Comparison of ENCODE assay signal across 18 cellular contexts in the genomic region with DNA sequence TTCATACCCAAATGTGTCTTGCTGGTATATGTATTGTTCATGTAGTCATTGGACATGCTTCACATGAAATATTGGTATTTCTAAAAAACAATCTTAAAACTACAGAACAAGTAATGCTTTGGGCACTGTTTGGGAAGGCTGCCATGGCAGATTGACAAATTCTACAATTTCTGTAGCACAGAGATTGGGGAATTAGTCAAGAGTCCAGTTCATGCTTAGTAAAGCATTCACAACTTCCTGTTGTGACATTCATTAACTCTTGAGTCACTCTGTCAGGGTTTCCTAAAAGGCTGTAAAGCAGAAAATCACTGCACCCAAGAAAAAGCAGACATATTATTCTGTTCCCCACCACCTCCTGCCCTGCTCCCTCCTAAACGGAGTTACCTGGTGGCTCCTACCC.
DNase-seq lines count a peak whose midpoint lies in the region; ATAC-seq and TF ChIP-seq lines count a peak whose summit lies in the region.
"Had no signal": no experiment of that assay in that cellular context is flagged by ENCODE, and none has a peak within 500 bp of the region (broad histone marks: within the 10 kb centered on the region; RNA-seq: fewer than 3 reads in every experiment).

No MANE protein-coding gene starts in this region.

- no peak for TF ChIP-seq CTCF in AG10803 (conservative IDR thresholded peaks at IDR 0.05; ENCODE audit: low read length)
- TF ChIP-seq CTCF in foreskin fibroblast (IDR thresholded peaks at IDR 0.05; ENCODE audit: low read depth, low read length) = no peak

- DNase-seq in AG10803 (ENCODE audit: low read depth) (peak; percentile 92), foreskin fibroblast (peak; percentile 83 to 91), mucosa of gallbladder (ENCODE audit: low spot score) (no peak), anterior cingulate cortex (lab: John Stamatoyannopoulos, UW) (no peak), middle frontal gyrus (ENCODE audit: extremely low spot score, low spot score) (no peak)
- DNase-seq in activated naive CD4-positive, alpha-beta T cell treated with anti-CD3 and anti-CD28 coated beads, Interleukin-2, amount 50 U/mL, for 16 hours = no peak
- DNase-seq: activated CD4-positive, alpha-beta T cell treated with anti-CD3 and anti-CD28 coated beads for 36 hours; activated T-cell treated with anti-CD3 and anti-CD28 coated beads, Interleukin-2, amount 50 U/mL, for 48 hours; amniotic stem cell; hypothalamus; left ventricle myocardium superior; NCI-H1048; NCI-H345; stimulated activated naive CD8-positive, alpha-beta T cell treated with anti-CD3 and anti-CD28 coated beads, Interleukin-15, Interleukin-2, amounts not matched to agents 100 U/mL and 50 U/mL, for 24 hours; T-helper 1 cell had no signal

- peak; percentile 58 for ATAC-seq in GM21529 (IDR thresholded peaks at IDR 0.05; ENCODE audit: unreplicated experiment)
- peak; percentile 8; the same call in 1 of the 3 replicates for ATAC-seq in SK-N-SH treated with all-trans-retinoic acid at 6 μM for 48 hours
- ATAC-seq: activated CD4-positive, alpha-beta T cell treated with anti-CD3 and anti-CD28 coated beads for 36 hours; left ventricle myocardium superior; stimulated activated naive CD8-positive, alpha-beta T cell treated with anti-CD3 and anti-CD28 coated beads, Interleukin-15, Interleukin-2, amounts not matched to agents 100 U/mL and 50 U/mL, for 24 hours had no signal

- no peak overlapping the region for H3K4me3 ChIP-seq in AG10803 (ENCODE audit: low read length)
- no peak overlapping the region for H3K4me3 ChIP-seq in foreskin fibroblast (ENCODE audit: low read depth in 1 of 2, low read length in 2 of 2)
- H3K4me3 ChIP-seq: right atrium auricular region had no signal

TF ChIP-seq in SK-N-SH treated with all-trans-retinoic acid at 6 μM for 48 hours, 23 proteins besides CTCF, POLR2A, EP300 and RAD21:
- no peak for TF ChIP-seq TCF4 (CRISPR knock-in tag; IDR thresholded peaks at IDR 0.05; ENCODE audit: borderline replicate concordance)
- no peak for TF ChIP-seq RARB (CRISPR knock-in tag; IDR thresholded peaks at IDR 0.05)
- TF ChIP-seq, protein P1, sequence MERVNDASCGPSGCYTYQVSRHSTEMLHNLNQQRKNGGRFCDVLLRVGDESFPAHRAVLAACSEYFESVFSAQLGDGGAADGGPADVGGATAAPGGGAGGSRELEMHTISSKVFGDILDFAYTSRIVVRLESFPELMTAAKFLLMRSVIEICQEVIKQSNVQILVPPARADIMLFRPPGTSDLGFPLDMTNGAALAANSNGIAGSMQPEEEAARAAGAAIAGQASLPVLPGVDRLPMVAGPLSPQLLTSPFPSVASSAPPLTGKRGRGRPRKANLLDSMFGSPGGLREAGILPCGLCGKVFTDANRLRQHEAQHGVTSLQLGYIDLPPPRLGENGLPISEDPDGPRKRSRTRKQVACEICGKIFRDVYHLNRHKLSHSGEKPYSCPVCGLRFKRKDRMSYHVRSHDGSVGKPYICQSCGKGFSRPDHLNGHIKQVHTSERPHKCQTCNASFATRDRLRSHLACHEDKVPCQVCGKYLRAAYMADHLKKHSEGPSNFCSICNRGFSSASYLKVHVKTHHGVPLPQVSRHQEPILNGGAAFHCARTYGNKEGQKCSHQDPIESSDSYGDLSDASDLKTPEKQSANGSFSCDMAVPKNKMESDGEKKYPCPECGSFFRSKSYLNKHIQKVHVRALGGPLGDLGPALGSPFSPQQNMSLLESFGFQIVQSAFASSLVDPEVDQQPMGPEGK (CRISPR knock-in tag; IDR thresholded peaks at IDR 0.05; ENCODE audit: borderline replicate concordance) = no peak
- no peak for TF ChIP-seq ZNF70 (CRISPR knock-in tag; IDR thresholded peaks at IDR 0.05)
- TF ChIP-seq OSR1 (CRISPR knock-in tag; IDR thresholded peaks at IDR 0.05) = no peak
- TF ChIP-seq, protein P2, sequence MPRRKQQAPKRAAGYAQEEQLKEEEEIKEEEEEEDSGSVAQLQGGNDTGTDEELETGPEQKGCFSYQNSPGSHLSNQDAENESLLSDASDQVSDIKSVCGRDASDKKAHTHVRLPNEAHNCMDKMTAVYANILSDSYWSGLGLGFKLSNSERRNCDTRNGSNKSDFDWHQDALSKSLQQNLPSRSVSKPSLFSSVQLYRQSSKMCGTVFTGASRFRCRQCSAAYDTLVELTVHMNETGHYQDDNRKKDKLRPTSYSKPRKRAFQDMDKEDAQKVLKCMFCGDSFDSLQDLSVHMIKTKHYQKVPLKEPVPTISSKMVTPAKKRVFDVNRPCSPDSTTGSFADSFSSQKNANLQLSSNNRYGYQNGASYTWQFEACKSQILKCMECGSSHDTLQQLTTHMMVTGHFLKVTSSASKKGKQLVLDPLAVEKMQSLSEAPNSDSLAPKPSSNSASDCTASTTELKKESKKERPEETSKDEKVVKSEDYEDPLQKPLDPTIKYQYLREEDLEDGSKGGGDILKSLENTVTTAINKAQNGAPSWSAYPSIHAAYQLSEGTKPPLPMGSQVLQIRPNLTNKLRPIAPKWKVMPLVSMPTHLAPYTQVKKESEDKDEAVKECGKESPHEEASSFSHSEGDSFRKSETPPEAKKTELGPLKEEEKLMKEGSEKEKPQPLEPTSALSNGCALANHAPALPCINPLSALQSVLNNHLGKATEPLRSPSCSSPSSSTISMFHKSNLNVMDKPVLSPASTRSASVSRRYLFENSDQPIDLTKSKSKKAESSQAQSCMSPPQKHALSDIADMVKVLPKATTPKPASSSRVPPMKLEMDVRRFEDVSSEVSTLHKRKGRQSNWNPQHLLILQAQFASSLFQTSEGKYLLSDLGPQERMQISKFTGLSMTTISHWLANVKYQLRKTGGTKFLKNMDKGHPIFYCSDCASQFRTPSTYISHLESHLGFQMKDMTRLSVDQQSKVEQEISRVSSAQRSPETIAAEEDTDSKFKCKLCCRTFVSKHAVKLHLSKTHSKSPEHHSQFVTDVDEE (CRISPR knock-in tag; IDR thresholded peaks at IDR 0.05) = no peak
- no peak for TF ChIP-seq ZC3H10 (CRISPR knock-in tag; IDR thresholded peaks at IDR 0.05)
- TF ChIP-seq CSDC2 (CRISPR knock-in tag; IDR thresholded peaks at IDR 0.05) = no peak
- no peak for TF ChIP-seq ISL1 (CRISPR knock-in tag; IDR thresholded peaks at IDR 0.05)
- TF ChIP-seq TOX (CRISPR knock-in tag; IDR thresholded peaks at IDR 0.05; ENCODE audit: borderline replicate concordance) = no peak
- no peak for TF ChIP-seq ZFP30 (CRISPR knock-in tag; IDR thresholded peaks at IDR 0.05)
- TF ChIP-seq PPARA (CRISPR knock-in tag; IDR thresholded peaks at IDR 0.05; ENCODE audit: borderline replicate concordance) = no peak
- TF ChIP-seq, protein P3, sequence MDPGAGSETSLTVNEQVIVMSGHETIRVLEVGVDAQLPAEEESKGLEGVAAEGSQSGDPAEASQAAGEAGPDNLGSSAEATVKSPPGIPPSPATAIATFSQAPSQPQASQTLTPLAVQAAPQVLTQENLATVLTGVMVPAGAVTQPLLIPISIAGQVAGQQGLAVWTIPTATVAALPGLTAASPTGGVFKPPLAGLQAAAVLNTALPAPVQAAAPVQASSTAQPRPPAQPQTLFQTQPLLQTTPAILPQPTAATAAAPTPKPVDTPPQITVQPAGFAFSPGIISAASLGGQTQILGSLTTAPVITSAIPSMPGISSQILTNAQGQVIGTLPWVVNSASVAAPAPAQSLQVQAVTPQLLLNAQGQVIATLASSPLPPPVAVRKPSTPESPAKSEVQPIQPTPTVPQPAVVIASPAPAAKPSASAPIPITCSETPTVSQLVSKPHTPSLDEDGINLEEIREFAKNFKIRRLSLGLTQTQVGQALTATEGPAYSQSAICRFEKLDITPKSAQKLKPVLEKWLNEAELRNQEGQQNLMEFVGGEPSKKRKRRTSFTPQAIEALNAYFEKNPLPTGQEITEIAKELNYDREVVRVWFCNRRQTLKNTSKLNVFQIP (CRISPR knock-in tag; IDR thresholded peaks at IDR 0.05; ENCODE audit: borderline replicate concordance, low read depth) = no peak
- TF ChIP-seq, protein P4, sequence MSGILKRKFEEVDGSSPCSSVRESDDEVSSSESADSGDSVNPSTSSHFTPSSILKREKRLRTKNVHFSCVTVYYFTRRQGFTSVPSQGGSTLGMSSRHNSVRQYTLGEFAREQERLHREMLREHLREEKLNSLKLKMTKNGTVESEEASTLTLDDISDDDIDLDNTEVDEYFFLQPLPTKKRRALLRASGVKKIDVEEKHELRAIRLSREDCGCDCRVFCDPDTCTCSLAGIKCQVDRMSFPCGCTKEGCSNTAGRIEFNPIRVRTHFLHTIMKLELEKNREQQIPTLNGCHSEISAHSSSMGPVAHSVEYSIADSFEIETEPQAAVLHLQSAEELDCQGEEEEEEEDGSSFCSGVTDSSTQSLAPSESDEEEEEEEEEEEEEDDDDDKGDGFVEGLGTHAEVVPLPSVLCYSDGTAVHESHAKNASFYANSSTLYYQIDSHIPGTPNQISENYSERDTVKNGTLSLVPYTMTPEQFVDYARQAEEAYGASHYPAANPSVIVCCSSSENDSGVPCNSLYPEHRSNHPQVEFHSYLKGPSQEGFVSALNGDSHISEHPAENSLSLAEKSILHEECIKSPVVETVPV (CRISPR knock-in tag; IDR thresholded peaks at IDR 0.05) = no peak
- no peak for TF ChIP-seq ZNF8 (CRISPR knock-in tag; IDR thresholded peaks at IDR 0.05)
- TF ChIP-seq ARNTL (CRISPR knock-in tag; IDR thresholded peaks at IDR 0.05; ENCODE audit: borderline replicate concordance, low read depth) = no peak

Comparison
In these comparisons a context has a peak if more than half of its experiments do, and no peak if none do; other contexts are left out.
1. DNase-seq: peak in AG10803 (single experiment) and foreskin fibroblast (2 of 2); none in mucosa of gallbladder (single experiment), activated naive CD4-positive, alpha-beta T cell treated with anti-CD3 and anti-CD28 coated beads, Interleukin-2, amount 50 U/mL, for 16 hours (single experiment), anterior cingulate cortex (0 of 58) and middle frontal gyrus (single experiment).